ENCODE assay signal across 17 cellular contexts in the genomic region with DNA sequence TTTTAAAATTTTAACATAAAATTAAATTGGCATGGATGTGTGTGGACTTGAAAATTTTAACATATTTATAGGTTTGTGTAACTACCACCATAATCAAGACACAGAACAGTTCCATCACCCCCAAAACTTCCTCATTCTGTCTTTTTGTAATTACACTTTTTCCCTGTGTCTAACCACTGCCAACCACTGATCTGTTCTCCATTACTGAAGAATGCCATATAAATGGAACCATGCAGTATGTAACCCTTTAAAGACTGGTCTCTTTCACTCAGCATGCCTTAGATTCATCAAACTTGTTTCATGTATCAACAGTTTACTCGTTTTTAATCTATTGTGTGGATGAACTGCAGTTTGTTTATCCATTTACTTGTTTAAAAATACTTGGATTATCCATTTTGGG. TPM values are rescaled to one million over a fixed set of nuclear protein-coding genes. Genes with fewer than 3 reads are reported as not detected.
DNase-seq lines count a peak whose midpoint lies in the region; ATAC-seq and TF ChIP-seq lines count a peak whose summit lies in the region.
"Had no signal": no experiment of that assay in that cellular context is flagged by ENCODE, and none has a peak within 500 bp of the region (broad histone marks: within the 10 kb centered on the region; RNA-seq: fewer than 3 reads in every experiment).

No MANE protein-coding gene starts in this region.

- H3K27me3 ChIP-seq in Panc1 (ENCODE audit: control insufficient read depth, insufficient read depth, low read length): no peaks in the 10 kb centered on the region
- H3K27me3 ChIP-seq: BLaER1 treated with 17β-estradiol and CSF1 and Interleukin-3, amounts not matched to agents 10 nM and 100 nM had no signal

- ATAC-seq in Panc1: no peak
- ATAC-seq in HG03175 (IDR thresholded peaks at IDR 0.05; ENCODE audit: unreplicated experiment): no peak

- TF ChIP-seq CTCF in Panc1 (IDR thresholded peaks at IDR 0.05): no peak

- intact Hi-C loops in Panc1 (cut with micrococcal nuclease; ENCODE audit: unreplicated experiment): no loop called here

- in situ Hi-C loops in Panc1 (cut with HindIII; ENCODE audit: low pct_unique_long_range_greater_than_20kb, low sequenced_read_pairs): no loop called here

- H3K27ac ChIP-seq in Panc1 (ENCODE audit: low read length): peak overlapping the region; percentile 68; the same call in 1 of the 2 replicates
- H3K27ac ChIP-seq: BLaER1 treated with 17β-estradiol and CSF1 and Interleukin-3, amounts not matched to agents 10 nM and 100 nM; HL-60 had no signal

- CTCF ChIA-PET in Panc1 (lab: Charles Lee): no interaction called here

- no peaks in the 10 kb centered on the region for H3K9me3 ChIP-seq in Panc1 (ENCODE audit: control insufficient read depth, insufficient read depth, low read depth, low read length)
- H3K9me3 ChIP-seq: HAP-1 had no signal

- H3K4me1 ChIP-seq in Panc1 (ENCODE audit: control insufficient read depth, insufficient read depth, low read length): peaks cover 6% of the 10 kb centered on the region; the same call in 1 of the 2 replicates
- H3K4me1 ChIP-seq: HAP-1 had no signal

- POLR2A ChIA-PET in Panc1 (lab: Charles Lee): no interaction called here

- no TSS peak for BruUV-seq in Panc1 (replicated peaks; lab: Mats Ljungman, UMichigan)

- H3K36me3 ChIP-seq in Panc1 (ENCODE audit: control insufficient read depth, insufficient read depth, low read length): no peaks in the 10 kb centered on the region
- H3K36me3 ChIP-seq: BLaER1 treated with 17β-estradiol and CSF1 and Interleukin-3, amounts not matched to agents 10 nM and 100 nM; HAP-1 had no signal

- DNase-seq in SKM-1 treated with dmso at 0.1 percent for 144 hours (lab: John Stamatoyannopoulos, UW; ENCODE audit: unreplicated experiment) (peak; percentile 30), SKM-1 (lab: John Stamatoyannopoulos, UW; ENCODE audit: unreplicated experiment) (no peak), MV-4-11 (lab: John Stamatoyannopoulos, UW) (peak; percentile 84), Panc1 (ENCODE audit: low read depth, low spot score) (no peak), fibroblast of peridontal ligament (ENCODE audit: extremely low read depth) (peak; percentile 54), GM03348 (ENCODE audit: low spot score) (no peak), DMS53 (lab: John Stamatoyannopoulos, UW) (no peak)
- DNase-seq: ACHN; Calu3; CD4-positive, CD25-positive, alpha-beta regulatory T cell; DMS 273 treated with DMSO at 0.1 percent for 48 hours; DMS79 treated with DMSO at 0.1 percent for 48 hours; EL had no signal

- no peak overlapping the region for H3K4me3 ChIP-seq in Panc1 (ENCODE audit: low read depth in 2 of 2, low read length in 2 of 2)
- H3K4me3 ChIP-seq: BLaER1 treated with 17β-estradiol and CSF1 and Interleukin-3, amounts not matched to agents 10 nM and 100 nM; HAP-1 had no signal

RNA-seq across cellular contexts. Expression of gene AHCYL1, which starts 13.0 kb away (rescaled TPM):
- 174 TPM for total RNA-seq in Panc1 (2021; ENCODE audit: unreplicated experiment)
- 148 TPM for polyA plus RNA-seq in Panc1 (2012; ENCODE audit: insufficient read length)

Comparison
In these comparisons a context has a peak if more than half of its experiments do, and no peak if none do; other contexts are left out.
1. DNase-seq: peak in SKM-1 treated with dmso at 0.1 percent for 144 hours (single experiment), MV-4-11 (single experiment) and fibroblast of peridontal ligament (single experiment); none in SKM-1 (single experiment), Panc1 (single experiment), GM03348 (single experiment) and DMS53 (single experiment).